Comparison of ENCODE assay signal across 8 cellular contexts in genomic region chr17:7440823-7441174, GRCh38. TPM values are rescaled to one million over a fixed set of nuclear protein-coding genes. Genes with fewer than 3 reads are reported as not detected.
DNase-seq lines count a peak whose midpoint lies in the region; ATAC-seq and TF ChIP-seq lines count a peak whose summit lies in the region.

No MANE protein-coding gene starts in this region.

- ATAC-seq in HG03354 (IDR thresholded peaks at IDR 0.05; ENCODE audit: poor library complexity, severe bottlenecking, unreplicated experiment) (no peak), GM19467 (IDR thresholded peaks at IDR 0.05; ENCODE audit: unreplicated experiment) (no peak)

- peaks cover 30% of the 10 kb centered on the region for H3K36me3 Mint-ChIP-seq in Calu3 (ENCODE audit: insufficient read depth, unreplicated experiment)
- H3K36me3 Mint-ChIP-seq in brain = no peaks in the 10 kb centered on the region
- H3K36me3 Mint-ChIP-seq in mesothelial cell of epicardium = no peaks in the 10 kb centered on the region

- H3K27me3 Mint-ChIP-seq in Calu3 (ENCODE audit: unreplicated experiment) = peaks cover 67% of the 10 kb centered on the region
- H3K27me3 Mint-ChIP-seq in brain = peaks cover 41% of the 10 kb centered on the region
- H3K27me3 Mint-ChIP-seq in mesothelial cell of epicardium (ENCODE audit: low read depth) = peaks cover 41% of the 10 kb centered on the region

- H3K4me3 Mint-ChIP-seq in Calu3 (ENCODE audit: low read depth, unreplicated experiment) = peak overlapping the region; percentile 72
- peak overlapping the region; percentile 95 to 98 (median 98) for H3K4me3 Mint-ChIP-seq in brain
- peak overlapping the region; percentile 94 for H3K4me3 Mint-ChIP-seq in mesothelial cell of epicardium

- H3K4me1 Mint-ChIP-seq in Calu3 (ENCODE audit: low read depth, unreplicated experiment) (peaks cover 7% of the 10 kb centered on the region), brain (peaks cover 83% of the 10 kb centered on the region), mesothelial cell of epicardium (peaks cover 67% of the 10 kb centered on the region)

- intact Hi-C loops in Calu3 (cut with micrococcal nuclease; ENCODE audit: unreplicated experiment) = no loop called here

- H3K9me3 Mint-ChIP-seq in Calu3 (ENCODE audit: low read depth, unreplicated experiment) (no peaks in the 10 kb centered on the region), brain (peaks cover 0 to 7% (median 0%) of the 10 kb centered on the region in 5 experiments), mesothelial cell of epicardium (no peaks in the 10 kb centered on the region)

- no TSS peak for BruUV-seq in Calu3 (replicated peaks; lab: Mats Ljungman, UMichigan)

- DNase-seq in Calu3 (no peak), LHCN-M2 (ENCODE audit: low read depth) (peak; percentile 62), mesothelial cell of epicardium (ENCODE audit: low spot score in 2 of 2, unreplicated experiment in 2 of 2) (peak in 1 of 2 experiments; percentile 74), NCI-H1436 (lab: John Stamatoyannopoulos, UW) (no peak), NCI-H128 (lab: John Stamatoyannopoulos, UW; ENCODE audit: unreplicated experiment) (no peak)

- no peak for TF ChIP-seq CTCF in Calu3 (IDR thresholded peaks at IDR 0.05; ENCODE audit: unreplicated experiment)
- peak in 1 of 2 experiments; percentile 51 for TF ChIP-seq CTCF in brain (conservative IDR thresholded peaks at IDR 0.05)
- TF ChIP-seq CTCF in mesothelial cell of epicardium (IDR thresholded peaks at IDR 0.05; ENCODE audit: unreplicated experiment) = no peak

- H3K27ac Mint-ChIP-seq in Calu3 (ENCODE audit: unreplicated experiment) = no peak overlapping the region
- peak overlapping the region; percentile 97 to 100 (median 99) for H3K27ac Mint-ChIP-seq in brain
- peak overlapping the region; percentile 95 for H3K27ac Mint-ChIP-seq in mesothelial cell of epicardium

- CTCF ChIA-PET in Calu3 (lab: Charles Lee) = interaction anchor here (0.6 to 0.7 kb wide), 5 partner anchors 10 to 198 kb away, joined by 3 to 8 read pairs (median 5); partner anchors contain the start of genes GABARAP and NEURL4

RNA-seq across cellular contexts. Expression of gene FGF11, which starts 1.5 kb away (rescaled TPM):
- 1.2 and 2.1 TPM in 2 replicates for total RNA-seq in Calu3 (2022)
- total RNA-seq in LHCN-M2 (2014; rRNA removed) = 23.4 and 23.8 TPM in 2 replicates
- 34.0 TPM for polyA plus RNA-seq in LHCN-M2 (2012)
- polyA plus RNA-seq in brain (ENCODE audit: insufficient read depth, low read depth, low replicate concordance) = 6.6 TPM
- total RNA-seq in mesothelial cell of epicardium = 24.8 to 26.8 TPM (median 26.5 TPM) in 3 replicates

RNA-seq across cellular contexts. Expression of gene CHRNB1, which starts 4.1 kb away (rescaled TPM):
- 2.4 and 3.0 TPM in 2 replicates for total RNA-seq in Calu3 (2022)
- total RNA-seq in LHCN-M2 (2014; rRNA removed) = 51.9 and 60.3 TPM in 2 replicates
- 58.8 TPM for polyA plus RNA-seq in LHCN-M2 (2012)
- polyA plus RNA-seq in brain (ENCODE audit: insufficient read depth, low read depth, low replicate concordance) = 17.7 TPM
- total RNA-seq in mesothelial cell of epicardium = 15.9 to 17.7 TPM (median 16.0 TPM) in 3 replicates

RNA-seq across cellular contexts. Expression of gene TMEM102, which starts 5.6 kb away (rescaled TPM):
- total RNA-seq in Calu3 (2022) = 8.5 TPM in 2 replicates
- 0.75 and 0.90 TPM in 2 replicates for total RNA-seq in LHCN-M2 (2014; rRNA removed)
- 1.3 TPM for polyA plus RNA-seq in LHCN-M2 (2012)
- 2.2 TPM for polyA plus RNA-seq in brain (ENCODE audit: insufficient read depth, low read depth, low replicate concordance)
- 9.7 to 10.2 TPM (median 10.2 TPM) in 3 replicates for total RNA-seq in mesothelial cell of epicardium

RNA-seq across cellular contexts. Expression of gene SPEM3, which starts 12.1 kb away (rescaled TPM):
- total RNA-seq in Calu3 (2022) (not detected in 2 replicates), LHCN-M2 (2014; rRNA removed) (not detected in 2 replicates), mesothelial cell of epicardium (not detected in 3 replicates)
- not detected for polyA plus RNA-seq in LHCN-M2 (2012)
- polyA plus RNA-seq in brain (ENCODE audit: insufficient read depth, low read depth, low replicate concordance) = not detected

RNA-seq across cellular contexts. Expression of gene SPEM2, which starts 15.4 kb away (rescaled TPM):
- total RNA-seq in Calu3 (2022) (not detected in 2 replicates), LHCN-M2 (2014; rRNA removed) (not detected in 2 replicates), mesothelial cell of epicardium (not detected in 3 replicates)
- not detected for polyA plus RNA-seq in LHCN-M2 (2012)
- not detected for polyA plus RNA-seq in brain (ENCODE audit: insufficient read depth, low read depth, low replicate concordance)
